ENCODE assay signal across 2 cellular contexts in the genomic region with DNA sequence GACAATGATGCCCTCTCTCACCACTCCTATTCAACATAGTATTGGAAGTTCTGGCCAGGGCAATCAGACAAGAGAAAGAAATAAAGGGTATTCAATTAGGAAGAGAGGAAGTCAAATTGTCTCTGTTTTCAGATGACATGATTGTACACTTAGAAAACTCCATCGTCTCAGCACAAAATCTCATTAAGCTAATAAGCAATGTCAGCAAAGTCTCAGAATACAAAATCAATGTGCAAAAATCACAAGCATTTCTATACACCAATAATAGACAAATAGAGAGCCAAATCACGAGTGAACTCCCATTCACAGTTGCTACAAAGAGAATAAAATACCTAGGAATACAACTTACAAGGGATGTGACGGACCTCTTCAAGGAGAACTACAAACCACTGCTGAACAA. TPM values are rescaled to one million over a fixed set of nuclear protein-coding genes. Genes with fewer than 3 reads are reported as not detected.
"Had no signal": no experiment of that assay in that cellular context is flagged by ENCODE, and none has a peak within 500 bp of the region (broad histone marks: within the 10 kb centered on the region; RNA-seq: fewer than 3 reads in every experiment).

No MANE protein-coding gene starts in this region.

RNA-seq across cellular contexts. Expression of a gene that starts 49.1 kb away (rescaled TPM):
- total RNA-seq: G401 had no signal
- polyA plus RNA-seq: GM12878 had no signal
